ENCODE assay signal across 8 cellular contexts in genomic region chr9:110256142-110256391, GRCh38. TPM values are rescaled to one million over a fixed set of nuclear protein-coding genes. Genes with fewer than 3 reads are reported as not detected.
A peak's percentile ranks its signal among the peaks of the same experiment; 100 is the strongest.
DNase-seq lines count a peak whose midpoint lies in the region; ATAC-seq lines count a peak whose summit lies in the region.

No MANE protein-coding gene starts in this region.

- ATAC-seq in activated CD8-positive, alpha-beta memory T cell treated with anti-CD3 and anti-CD28 coated beads, Interleukin-2, amount 10 ng/mL, durations not matched to agents 7 days and 5 days = no peak
- ATAC-seq in activated naive CD4-positive, alpha-beta T cell treated with anti-CD3 and anti-CD28 coated beads, Interleukin-2, amount 50 U/mL, for 72 hours = no peak
- ATAC-seq in stimulated activated memory B cell treated with anti-CD40 and anti-IgM and Interleukin-4, amounts not matched to agents 10 μg/mL and 1 μg/mL and 100 μg/mL, for 72 hours = no peak
- ATAC-seq in HG03097 (IDR thresholded peaks at IDR 0.05; ENCODE audit: low FRiP score, unreplicated experiment) = no peak

- peak overlapping the region; percentile 89 for H3K4me3 ChIP-seq in iPS-11a (ENCODE audit: low read depth, low read length)

- CTCF ChIA-PET in activated CD8-positive, alpha-beta memory T cell treated with anti-CD3 and anti-CD28 coated beads, Interleukin-2, amount 10 ng/mL, durations not matched to agents 7 days and 5 days (lab: Charles Lee) = no interaction called here

- H3K27ac Mint-ChIP-seq in activated CD8-positive, alpha-beta memory T cell treated with anti-CD3 and anti-CD28 coated beads, Interleukin-2, amount 10 ng/mL, durations not matched to agents 7 days and 5 days = peak overlapping the region; percentile 94
- H3K27ac Mint-ChIP-seq in activated naive CD4-positive, alpha-beta T cell treated with anti-CD3 and anti-CD28 coated beads, Interleukin-2, amount 50 U/mL, for 72 hours = peak overlapping the region; percentile 91 to 98
- peak overlapping the region; percentile 91 for H3K27ac Mint-ChIP-seq in stimulated activated memory B cell treated with anti-CD40 and anti-IgM and Interleukin-4, amounts not matched to agents 10 μg/mL and 1 μg/mL and 100 μg/mL, for 72 hours

- H3K36me3 Mint-ChIP-seq in activated CD8-positive, alpha-beta memory T cell treated with anti-CD3 and anti-CD28 coated beads, Interleukin-2, amount 10 ng/mL, durations not matched to agents 7 days and 5 days = peaks cover 19% of the 10 kb centered on the region
- H3K36me3 Mint-ChIP-seq in activated naive CD4-positive, alpha-beta T cell treated with anti-CD3 and anti-CD28 coated beads, Interleukin-2, amount 50 U/mL, for 72 hours = peaks cover 35 to 38% of the 10 kb centered on the region in 2 donors
- H3K36me3 Mint-ChIP-seq in stimulated activated memory B cell treated with anti-CD40 and anti-IgM and Interleukin-4, amounts not matched to agents 10 μg/mL and 1 μg/mL and 100 μg/mL, for 72 hours = peaks cover 26% of the 10 kb centered on the region

- H3K4me3 Mint-ChIP-seq in activated CD8-positive, alpha-beta memory T cell treated with anti-CD3 and anti-CD28 coated beads, Interleukin-2, amount 10 ng/mL, durations not matched to agents 7 days and 5 days = peak overlapping the region; percentile 93
- H3K4me3 Mint-ChIP-seq in stimulated activated memory B cell treated with anti-CD40 and anti-IgM and Interleukin-4, amounts not matched to agents 10 μg/mL and 1 μg/mL and 100 μg/mL, for 72 hours = peak overlapping the region; percentile 91

- H3K9me3 Mint-ChIP-seq in activated CD8-positive, alpha-beta memory T cell treated with anti-CD3 and anti-CD28 coated beads, Interleukin-2, amount 10 ng/mL, durations not matched to agents 7 days and 5 days (ENCODE audit: low read depth) = no peaks in the 10 kb centered on the region
- H3K9me3 Mint-ChIP-seq in activated naive CD4-positive, alpha-beta T cell treated with anti-CD3 and anti-CD28 coated beads, Interleukin-2, amount 50 U/mL, for 72 hours = no peaks in the 10 kb centered on the region
- H3K9me3 Mint-ChIP-seq in stimulated activated memory B cell treated with anti-CD40 and anti-IgM and Interleukin-4, amounts not matched to agents 10 μg/mL and 1 μg/mL and 100 μg/mL, for 72 hours = no peaks in the 10 kb centered on the region

- H3K27me3 Mint-ChIP-seq in activated CD8-positive, alpha-beta memory T cell treated with anti-CD3 and anti-CD28 coated beads, Interleukin-2, amount 10 ng/mL, durations not matched to agents 7 days and 5 days = no peaks in the 10 kb centered on the region
- H3K27me3 Mint-ChIP-seq in stimulated activated memory B cell treated with anti-CD40 and anti-IgM and Interleukin-4, amounts not matched to agents 10 μg/mL and 1 μg/mL and 100 μg/mL, for 72 hours = no peaks in the 10 kb centered on the region

- H3K4me1 Mint-ChIP-seq in activated CD8-positive, alpha-beta memory T cell treated with anti-CD3 and anti-CD28 coated beads, Interleukin-2, amount 10 ng/mL, durations not matched to agents 7 days and 5 days = peaks cover 52% of the 10 kb centered on the region
- peaks cover 65% of the 10 kb centered on the region for H3K4me1 Mint-ChIP-seq in stimulated activated memory B cell treated with anti-CD40 and anti-IgM and Interleukin-4, amounts not matched to agents 10 μg/mL and 1 μg/mL and 100 μg/mL, for 72 hours

- no peak for DNase-seq in activated CD8-positive, alpha-beta memory T cell treated with anti-CD3 and anti-CD28 coated beads, Interleukin-2, amount 10 ng/mL, durations not matched to agents 7 days and 5 days
- no peak for DNase-seq in activated CD8-positive, alpha-beta memory T cell treated with anti-CD3 and anti-CD28 coated beads, Interleukin-2, amount 50 U/mL, for 48 hours
- no peak for DNase-seq in activated naive CD4-positive, alpha-beta T cell treated with anti-CD3 and anti-CD28 coated beads, Interleukin-2, amount 50 U/mL, for 72 hours (ENCODE audit: low spot score in 2 of 2)
- DNase-seq in DMS 273 treated with DMSO at 0.1 percent for 48 hours (lab: John Stamatoyannopoulos, UW) = no peak
- DNase-seq in stimulated activated CD4-positive, alpha-beta T cell treated with anti-CD3 and anti-CD28 coated beads, Interleukin-12 subunit alpha, Interleukin-12 subunit beta, amount 100 ng/mL, for 4 hours = no peak

RNA-seq across cellular contexts. Expression of gene TXN, which starts 0.2 kb away (rescaled TPM):
- total RNA-seq in activated CD8-positive, alpha-beta memory T cell treated with anti-CD3 and anti-CD28 coated beads, Interleukin-2, amount 10 ng/mL, durations not matched to agents 7 days and 5 days = 100 to 1,000 TPM; 287 to 322 TPM
- 100 to 1,000 TPM; 375 to 406 TPM for total RNA-seq in activated naive CD4-positive, alpha-beta T cell treated with anti-CD3 and anti-CD28 coated beads, Interleukin-2, amount 50 U/mL, for 72 hours

RNA-seq across cellular contexts. Expression of gene C9orf152, which starts 48.1 kb away (rescaled TPM):
- total RNA-seq in activated CD8-positive, alpha-beta memory T cell treated with anti-CD3 and anti-CD28 coated beads, Interleukin-2, amount 10 ng/mL, durations not matched to agents 7 days and 5 days = not detected
- total RNA-seq in activated naive CD4-positive, alpha-beta T cell treated with anti-CD3 and anti-CD28 coated beads, Interleukin-2, amount 50 U/mL, for 72 hours = not detected
